9 cellular contexts compared by ENCODE assay signal in the genomic region with DNA sequence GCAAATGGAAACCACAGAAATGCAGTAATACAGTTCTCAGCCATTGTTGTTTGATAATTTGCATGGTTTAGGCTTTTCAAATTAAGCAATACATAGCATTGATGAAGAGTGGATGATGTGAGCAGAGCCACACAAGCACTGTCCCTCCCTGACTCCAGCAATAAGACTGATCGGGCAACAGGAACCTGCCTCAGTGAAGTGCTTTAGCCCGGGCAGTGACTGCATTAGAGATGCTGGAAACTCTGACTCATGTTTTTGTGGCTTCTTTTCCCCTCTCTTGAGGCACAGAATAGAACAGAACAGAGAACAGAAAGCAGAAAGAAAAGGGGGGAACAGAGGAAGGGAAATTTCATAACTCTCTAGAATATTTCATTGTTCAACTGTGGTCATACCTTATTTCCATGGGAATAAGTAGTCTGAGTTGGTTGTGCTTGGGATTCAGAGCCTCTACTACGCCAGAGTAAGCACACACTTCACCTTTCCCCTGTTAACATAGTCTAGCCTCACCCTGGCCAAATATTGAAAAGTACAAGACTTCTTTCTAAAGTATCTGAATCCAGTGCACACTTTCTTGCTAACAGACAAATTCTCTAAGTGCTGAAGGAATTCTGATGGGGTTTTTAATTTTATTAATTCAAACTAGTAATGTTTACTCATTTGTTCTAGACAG.
DNase-seq lines count a peak whose midpoint lies in the region; ATAC-seq and TF ChIP-seq lines count a peak whose summit lies in the region.
"Had no signal": no experiment of that assay in that cellular context is flagged by ENCODE, and none has a peak within 500 bp of the region (broad histone marks: within the 10 kb centered on the region; RNA-seq: fewer than 3 reads in every experiment).

No MANE protein-coding gene starts in this region.

- peaks cover 6% of the 10 kb centered on the region for H3K4me1 Mint-ChIP-seq in activated CD4-positive, alpha-beta T cell treated with anti-CD3 and anti-CD28 coated beads for 36 hours

- no peak for TF ChIP-seq CTCF in lower lobe of right lung (IDR thresholded peaks at IDR 0.05)

- ATAC-seq in activated CD4-positive, alpha-beta T cell treated with anti-CD3 and anti-CD28 coated beads for 36 hours = peak; percentile 83
- peak; percentile 96 to 97 for ATAC-seq in lower lobe of right lung

- no peaks in the 10 kb centered on the region for H3K4me1 ChIP-seq in lower lobe of right lung

- H3K27me3 Mint-ChIP-seq in activated CD4-positive, alpha-beta T cell treated with anti-CD3 and anti-CD28 coated beads for 36 hours = no peaks in the 10 kb centered on the region

- peak overlapping the region; percentile 52 for H3K27ac ChIP-seq in lower lobe of right lung
- H3K27ac ChIP-seq: BLaER1 had no signal

- H3K9me3 Mint-ChIP-seq in activated CD4-positive, alpha-beta T cell treated with anti-CD3 and anti-CD28 coated beads for 36 hours (ENCODE audit: low read depth) = no peaks in the 10 kb centered on the region

- POLR2A ChIA-PET in activated CD4-positive, alpha-beta T cell treated with anti-CD3 and anti-CD28 coated beads for 36 hours (lab: Charles Lee) = no interaction called here

- intact Hi-C loops in activated CD4-positive, alpha-beta T cell treated with anti-CD3 and anti-CD28 coated beads for 36 hours (cut with DNase I, micrococcal nuclease) = no loop called here
- intact Hi-C loops in lower lobe of right lung (cut with DNase I) = no loop called here

- peak; percentile 30 for DNase-seq in activated CD4-positive, alpha-beta T cell treated with anti-CD3 and anti-CD28 coated beads for 36 hours
- DNase-seq in activated CD4-positive, alpha-beta T cell treated with anti-CD3 and anti-CD28 coated beads, Interleukin-2, amount 50 U/mL, for 4 hours = no peak
- DNase-seq in GOT3 (lab: John Stamatoyannopoulos, UW) (peak; percentile 19), LHCN-M2 (ENCODE audit: low read depth) (peak; percentile 95), astrocyte of the hippocampus (ENCODE audit: low read depth, low spot score) (peak; percentile 91), lower lobe of right lung (peak; percentile 61), cerebellar nuclear complex (lab: John Stamatoyannopoulos, UW) (no peak), middle frontal gyrus (ENCODE audit: extremely low spot score, low spot score) (no peak)

- CTCF ChIA-PET in activated CD4-positive, alpha-beta T cell treated with anti-CD3 and anti-CD28 coated beads for 36 hours (lab: Charles Lee) = no interaction called here

- H3K36me3 ChIP-seq in lower lobe of right lung = no peaks in the 10 kb centered on the region
- H3K36me3 ChIP-seq: BLaER1 had no signal

- H3K4me3 ChIP-seq in lower lobe of right lung = no peak overlapping the region
- H3K4me3 ChIP-seq: BLaER1 had no signal

- H3K9me3 ChIP-seq in lower lobe of right lung = no peaks in the 10 kb centered on the region

- H3K36me3 Mint-ChIP-seq in activated CD4-positive, alpha-beta T cell treated with anti-CD3 and anti-CD28 coated beads for 36 hours (ENCODE audit: low read depth) = no peaks in the 10 kb centered on the region

- H3K27ac Mint-ChIP-seq in activated CD4-positive, alpha-beta T cell treated with anti-CD3 and anti-CD28 coated beads for 36 hours = peak overlapping the region; percentile 12

- H3K4me3 Mint-ChIP-seq in activated CD4-positive, alpha-beta T cell treated with anti-CD3 and anti-CD28 coated beads for 36 hours = no peak overlapping the region

- no peaks in the 10 kb centered on the region for H3K27me3 ChIP-seq in lower lobe of right lung (ENCODE audit: low read depth)
- H3K27me3 ChIP-seq: BLaER1 had no signal

Comparison
In these comparisons a context has a peak if more than half of its experiments do, and no peak if none do; other contexts are left out.
1. DNase-seq: peak in activated CD4-positive, alpha-beta T cell treated with anti-CD3 and anti-CD28 coated beads for 36 hours (single experiment), GOT3 (single experiment), LHCN-M2 (single experiment), astrocyte of the hippocampus (single experiment) and lower lobe of right lung (single experiment); none in activated CD4-positive, alpha-beta T cell treated with anti-CD3 and anti-CD28 coated beads, Interleukin-2, amount 50 U/mL, for 4 hours (0 of 2), cerebellar nuclear complex (0 of 2) and middle frontal gyrus (single experiment).